1 cellular context compared by ENCODE assay signal in the genomic region with DNA sequence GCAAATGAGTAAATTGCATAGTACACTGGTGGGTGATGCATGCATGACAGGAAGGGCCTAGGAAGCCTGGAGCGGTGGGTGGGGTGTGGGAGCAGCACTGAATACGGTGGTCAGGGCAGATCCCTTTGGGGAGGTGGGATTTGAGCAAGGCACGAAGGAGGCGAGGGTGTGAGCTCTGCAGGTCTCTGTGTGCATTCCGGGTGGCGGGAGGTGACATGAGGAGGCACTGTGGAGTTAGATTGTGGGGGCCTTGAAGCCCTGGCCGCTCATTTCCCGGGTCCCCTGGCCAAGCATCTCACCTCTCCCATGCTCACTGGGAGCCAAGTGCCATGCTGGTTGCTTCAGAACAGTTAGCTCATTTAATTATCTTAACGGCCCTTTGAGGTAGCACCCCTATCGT.
TF ChIP-seq lines count a peak whose summit lies in the region.

No MANE protein-coding gene starts in this region.

TF ChIP-seq in K562, 482 proteins besides CTCF, POLR2A, EP300 and RAD21:
- TF ChIP-seq E2F6 (IDR thresholded peaks at IDR 0.05; ENCODE audit: borderline replicate concordance in 1 of 2, extremely low read depth in 1 of 2, insufficient read depth in 1 of 2, insufficient read length in 1 of 2, low read depth in 1 of 2, low read length in 1 of 2, poor library complexity in 1 of 2, severe bottlenecking in 1 of 2) (peak in 1 of 2 experiments; percentile 17), TEAD1 (CRISPR knock-in tag; IDR thresholded peaks at IDR 0.05) (0 out of 4 replicates have a peak, but pooled peaks of 1 of the 2 experiments have one; percentile 9), ZNF197 (CRISPR knock-in tag; IDR thresholded peaks at IDR 0.05; ENCODE audit: low read depth) (peak; percentile 16; the same call in 1 of the 2 replicates), MXI1 (IDR thresholded peaks at IDR 0.05; ENCODE audit: low read depth, low read length) (no peak), ZBTB17 (CRISPR knock-in tag; IDR thresholded peaks at IDR 0.05) (no peak), ZBTB8A (IDR thresholded peaks at IDR 0.05; ENCODE audit: partially characterized antibody) (no peak), ZNF121 (CRISPR knock-in tag; conservative IDR thresholded peaks at IDR 0.05) (no peak), TSC22D4 (tag; IDR thresholded peaks at IDR 0.05) (no peak), HDAC3 (IDR thresholded peaks at IDR 0.05; ENCODE audit: borderline replicate concordance, partially characterized antibody) (no peak)
TF ChIP-seq in K562: peak in this region for 3.
